Comparison of ENCODE assay signal across 9 cellular contexts in genomic region chr10:109956454-109957091, GRCh38. TPM values are rescaled to one million over a fixed set of nuclear protein-coding genes. Genes with fewer than 3 reads are reported as not detected.
DNase-seq lines count a peak whose midpoint lies in the region; ATAC-seq, FAIRE-seq and TF ChIP-seq lines count a peak whose summit lies in the region.
"Had no signal": no experiment of that assay in that cellular context is flagged by ENCODE, and none has a peak within 500 bp of the region (broad histone marks: within the 10 kb centered on the region; RNA-seq: fewer than 3 reads in every experiment).

No MANE protein-coding gene starts in this region.

- no peak overlapping the region for H3K4me3 Mint-ChIP-seq in CD4-positive, CD25-positive, alpha-beta regulatory T cell
- no peak overlapping the region for H3K4me3 Mint-ChIP-seq in activated CD8-positive, alpha-beta T cell treated with anti-CD3 and anti-CD28 coated beads, Interleukin-2, amount 10 ng/mL, durations not matched to agents 7 days and 5 days

- TF ChIP-seq CTCF in GM13977 (IDR thresholded peaks at IDR 0.05; ENCODE audit: extremely low read depth, insufficient read depth, missing control alignments) = peak; percentile 71
- peak; percentile 84 for TF ChIP-seq CTCF in Loucy (conservative IDR thresholded peaks at IDR 0.05; ENCODE audit: low read length)
- TF ChIP-seq CTCF in kidney (IDR thresholded peaks at IDR 0.05; ENCODE audit: borderline replicate concordance, extremely low read depth, insufficient read depth) = peak; percentile 52

- peak in 2 of 3 donors; percentile 11 to 60 for DNase-seq in CD4-positive, CD25-positive, alpha-beta regulatory T cell
- DNase-seq in GM13977 (ENCODE audit: low spot score) = peak; percentile 62
- DNase-seq in activated CD8-positive, alpha-beta T cell treated with anti-CD3 and anti-CD28 coated beads, Interleukin-2, amount 10 ng/mL, durations not matched to agents 7 days and 5 days = peak; percentile 47
- DNase-seq in kidney = no peak
- no peak for DNase-seq in activated gamma-delta T cell (lab: John Stamatoyannopoulos, UW)
- DNase-seq in mesenteric fat pad (ENCODE audit: low spot score) = no peak

- no peaks in the 10 kb centered on the region for H3F3A ChIP-seq in Loucy (ENCODE audit: low read depth)

- CTCF ChIA-PET in activated CD8-positive, alpha-beta T cell treated with anti-CD3 and anti-CD28 coated beads, Interleukin-2, amount 10 ng/mL, durations not matched to agents 7 days and 5 days (lab: Charles Lee) = interaction anchor here (1.1 to 2.3 kb wide), 6 partner anchors 12 to 102 kb away, joined by 3 to 8 read pairs (median 6); no protein-coding TSS in a partner anchor

- peak overlapping the region; percentile 11 for H2AFZ ChIP-seq in Loucy (ENCODE audit: low read length)

- H3K9me3 ChIP-seq in CD4-positive, CD25-positive, alpha-beta regulatory T cell (ENCODE audit: control insufficient read depth in 2 of 2, low read length in 2 of 2) = no peaks in the 10 kb centered on the region
- H3K9me3 ChIP-seq in Loucy (ENCODE audit: insufficient read depth, low read depth, low read length) (no peaks in the 10 kb centered on the region), kidney (ENCODE audit: control insufficient read depth in 1 of 2, low read length in 2 of 2) (no peaks in the 10 kb centered on the region)

- no peaks in the 10 kb centered on the region for H3K4me1 ChIP-seq in CD4-positive, CD25-positive, alpha-beta regulatory T cell (ENCODE audit: control insufficient read depth, insufficient read depth, low read length, poor library complexity, severe bottlenecking)
- no peaks in the 10 kb centered on the region for H3K4me1 ChIP-seq in Loucy (ENCODE audit: insufficient read depth, low read length, poor library complexity, severe bottlenecking)
- no peaks in the 10 kb centered on the region for H3K4me1 ChIP-seq in kidney (ENCODE audit: control insufficient read depth in 1 of 2, insufficient read depth in 1 of 2, low read depth in 1 of 2, low read length in 2 of 2)

- H3K9ac ChIP-seq in Loucy (ENCODE audit: low read depth, low read length, poor library complexity, severe bottlenecking) (no peak overlapping the region), kidney (ENCODE audit: low read length in 2 of 2) (no peak overlapping the region)

- H3K27ac ChIP-seq in CD4-positive, CD25-positive, alpha-beta regulatory T cell (ENCODE audit: insufficient read depth, low read length, poor library complexity, severe bottlenecking) = no peak overlapping the region
- no peak overlapping the region for H3K27ac ChIP-seq in kidney (ENCODE audit: low read depth in 2 of 2, low read length in 2 of 2)

- H3K4me2 ChIP-seq in Loucy (ENCODE audit: low read depth, low read length, poor library complexity, severe bottlenecking) = no peak overlapping the region

- no peak overlapping the region for H3K27ac Mint-ChIP-seq in CD4-positive, CD25-positive, alpha-beta regulatory T cell
- no peak overlapping the region for H3K27ac Mint-ChIP-seq in activated CD8-positive, alpha-beta T cell treated with anti-CD3 and anti-CD28 coated beads, Interleukin-2, amount 10 ng/mL, durations not matched to agents 7 days and 5 days

- FAIRE-seq in kidney (lab: Jason Lieb, UNC) = no peak
- FAIRE-seq: TTC549 had no signal

- no peaks in the 10 kb centered on the region for H3K9me2 ChIP-seq in Loucy (replicated peaks; ENCODE audit: low read depth, low read length)

- POLR2A ChIA-PET in activated CD8-positive, alpha-beta T cell treated with anti-CD3 and anti-CD28 coated beads, Interleukin-2, amount 10 ng/mL, durations not matched to agents 7 days and 5 days (lab: Charles Lee) = no interaction called here

- H3K27me3 Mint-ChIP-seq in CD4-positive, CD25-positive, alpha-beta regulatory T cell = peaks cover 5% of the 10 kb centered on the region
- H3K27me3 Mint-ChIP-seq in activated CD8-positive, alpha-beta T cell treated with anti-CD3 and anti-CD28 coated beads, Interleukin-2, amount 10 ng/mL, durations not matched to agents 7 days and 5 days (ENCODE audit: low read depth) = no peaks in the 10 kb centered on the region

- no peaks in the 10 kb centered on the region for H4K20me1 ChIP-seq in Loucy (ENCODE audit: insufficient read depth, low read length, poor library complexity, severe bottlenecking)

- H3K36me3 Mint-ChIP-seq in CD4-positive, CD25-positive, alpha-beta regulatory T cell = no peaks in the 10 kb centered on the region
- H3K36me3 Mint-ChIP-seq in activated CD8-positive, alpha-beta T cell treated with anti-CD3 and anti-CD28 coated beads, Interleukin-2, amount 10 ng/mL, durations not matched to agents 7 days and 5 days (ENCODE audit: low read depth) = no peaks in the 10 kb centered on the region

- peaks cover 0 to 5% (median 4%) of the 10 kb centered on the region in 4 donors for H3K4me1 Mint-ChIP-seq in CD4-positive, CD25-positive, alpha-beta regulatory T cell
- H3K4me1 Mint-ChIP-seq in activated CD8-positive, alpha-beta T cell treated with anti-CD3 and anti-CD28 coated beads, Interleukin-2, amount 10 ng/mL, durations not matched to agents 7 days and 5 days (ENCODE audit: low read depth) = peaks cover 3% of the 10 kb centered on the region

- in situ Hi-C loops in GM13977 (cut with MboI; ENCODE audit: low pct_unique_long_range_greater_than_20kb, low sequenced_read_pairs, unreplicated experiment) = no loop called here

- H3K4me3 ChIP-seq in CD4-positive, CD25-positive, alpha-beta regulatory T cell (ENCODE audit: low read depth, low read length) = no peak overlapping the region
- H3K4me3 ChIP-seq in Loucy (ENCODE audit: low read length, poor library complexity, severe bottlenecking) (no peak overlapping the region), kidney (ENCODE audit: low read length in 2 of 2) (no peak overlapping the region)

- ATAC-seq in CD4-positive, CD25-positive, alpha-beta regulatory T cell (ENCODE audit: low read depth in 2 of 2) = peak; percentile 62 to 65
- peak; percentile 58 for ATAC-seq in HG02571 (IDR thresholded peaks at IDR 0.05; ENCODE audit: unreplicated experiment)
- ATAC-seq in activated CD8-positive, alpha-beta T cell treated with anti-CD3 and anti-CD28 coated beads, Interleukin-2, amount 10 ng/mL, durations not matched to agents 7 days and 5 days = peak; percentile 76

- no peaks in the 10 kb centered on the region for H3K79me2 ChIP-seq in Loucy (ENCODE audit: insufficient read depth, low read length)

- no peaks in the 10 kb centered on the region for H3K27me3 ChIP-seq in CD4-positive, CD25-positive, alpha-beta regulatory T cell (ENCODE audit: control insufficient read depth, insufficient read depth, low read length)
- H3K27me3 ChIP-seq in Loucy (ENCODE audit: insufficient read depth, low read length, poor library complexity, severe bottlenecking) = no peaks in the 10 kb centered on the region

- intact Hi-C loops in kidney (cut with DNase I) = no loop called here

- H3K9me3 Mint-ChIP-seq in CD4-positive, CD25-positive, alpha-beta regulatory T cell = no peaks in the 10 kb centered on the region
- H3K9me3 Mint-ChIP-seq in activated CD8-positive, alpha-beta T cell treated with anti-CD3 and anti-CD28 coated beads, Interleukin-2, amount 10 ng/mL, durations not matched to agents 7 days and 5 days (ENCODE audit: insufficient read depth) = no peaks in the 10 kb centered on the region

- H3K36me3 ChIP-seq in CD4-positive, CD25-positive, alpha-beta regulatory T cell (ENCODE audit: control insufficient read depth, insufficient read depth, low read length) = no peaks in the 10 kb centered on the region
- H3K36me3 ChIP-seq in Loucy (ENCODE audit: insufficient read depth, low read length) (no peaks in the 10 kb centered on the region), kidney (ENCODE audit: control insufficient read depth in 1 of 2, insufficient read depth in 2 of 2, low read length in 2 of 2) (no peaks in the 10 kb centered on the region)

RNA-seq across cellular contexts. Expression of gene XPNPEP1, which starts 33.3 kb away (rescaled TPM):
- total RNA-seq in CD4-positive, CD25-positive, alpha-beta regulatory T cell = 52.4 TPM
- polyA plus RNA-seq in CD4-positive, CD25-positive, alpha-beta regulatory T cell = 10 to 100 TPM; 14.9 to 19.2 (median 17.8) TPM
- 100 to 1,000 TPM; 102 to 106 TPM for total RNA-seq in activated CD8-positive, alpha-beta T cell treated with anti-CD3 and anti-CD28 coated beads, Interleukin-2, amount 10 ng/mL, durations not matched to agents 7 days and 5 days
- total RNA-seq in kidney (62.4 TPM), mesenteric fat pad (68.7 TPM)
- polyA plus RNA-seq in kidney (ENCODE audit: insufficient read depth, low read depth, low replicate concordance) = 34.4 TPM

RNA-seq across cellular contexts. Expression of gene ADD3, which starts 51.2 kb away (rescaled TPM):
- total RNA-seq in CD4-positive, CD25-positive, alpha-beta regulatory T cell = 341 TPM
- 100 to 1,000 TPM; 368 to 405 (median 380) TPM for polyA plus RNA-seq in CD4-positive, CD25-positive, alpha-beta regulatory T cell
- total RNA-seq in activated CD8-positive, alpha-beta T cell treated with anti-CD3 and anti-CD28 coated beads, Interleukin-2, amount 10 ng/mL, durations not matched to agents 7 days and 5 days = 100 to 1,000 TPM; 172 to 200 TPM
- 79.2 TPM for total RNA-seq in kidney
- polyA plus RNA-seq in kidney (ENCODE audit: insufficient read depth, low read depth, low replicate concordance) = 56.9 TPM
- 89.6 TPM for total RNA-seq in mesenteric fat pad

Comparison
In these comparisons a context has a peak if more than half of its experiments do, and no peak if none do; other contexts are left out.
1. DNase-seq: peak in CD4-positive, CD25-positive, alpha-beta regulatory T cell (2 of 3), GM13977 (single experiment) and activated CD8-positive, alpha-beta T cell treated with anti-CD3 and anti-CD28 coated beads, Interleukin-2, amount 10 ng/mL, durations not matched to agents 7 days and 5 days (single experiment); none in kidney (single experiment), activated gamma-delta T cell (single experiment) and mesenteric fat pad (single experiment).
2. Peak in every context shown above with its lines, with median percentiles within 50 percentile points of each other: ATAC-seq and CTCF ChIP-seq.